1 cellular context compared by ENCODE assay signal in genomic region chr19:7629347-7630054, GRCh38.
A peak's percentile ranks its signal among the peaks of the same experiment; 100 is the strongest.
TF ChIP-seq lines count a peak whose summit lies in the region.

A gene with protein sequence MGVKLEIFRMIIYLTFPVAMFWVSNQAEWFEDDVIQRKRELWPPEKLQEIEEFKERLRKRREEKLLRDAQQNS (plus strand): TSS chr19:7629793. CDS start chr19:7629834, 41 bp downstream.
TSS of gene XAB2 (minus strand) at chr19:7629545. CDS start at chr19:7629527, 18 bp downstream.

TF ChIP-seq in SK-N-SH, 30 proteins besides CTCF, POLR2A, EP300 and RAD21 (continued from another document):
- TF ChIP-seq, protein P1, sequence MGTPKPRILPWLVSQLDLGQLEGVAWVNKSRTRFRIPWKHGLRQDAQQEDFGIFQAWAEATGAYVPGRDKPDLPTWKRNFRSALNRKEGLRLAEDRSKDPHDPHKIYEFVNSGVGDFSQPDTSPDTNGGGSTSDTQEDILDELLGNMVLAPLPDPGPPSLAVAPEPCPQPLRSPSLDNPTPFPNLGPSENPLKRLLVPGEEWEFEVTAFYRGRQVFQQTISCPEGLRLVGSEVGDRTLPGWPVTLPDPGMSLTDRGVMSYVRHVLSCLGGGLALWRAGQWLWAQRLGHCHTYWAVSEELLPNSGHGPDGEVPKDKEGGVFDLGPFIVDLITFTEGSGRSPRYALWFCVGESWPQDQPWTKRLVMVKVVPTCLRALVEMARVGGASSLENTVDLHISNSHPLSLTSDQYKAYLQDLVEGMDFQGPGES (IDR thresholded peaks at IDR 0.05; ENCODE audit: low read depth, low read length) = peak; percentile 84
- TF ChIP-seq POLR2AphosphoS5 (IDR thresholded peaks at IDR 0.05; ENCODE audit: low read depth, low read length) (peak; percentile 83), RFX5 (IDR thresholded peaks at IDR 0.05; ENCODE audit: low read length) (0 out of 2 replicates have a peak, but pooled peaks have one; percentile 58), TCF12 (IDR thresholded peaks at IDR 0.05) (no peak), FOXJ3 (CRISPR knock-in tag; IDR thresholded peaks at IDR 0.05) (peak; percentile 74), MXI1 (IDR thresholded peaks at IDR 0.05; ENCODE audit: low read depth, low read length) (peak; percentile 81; the same call in 1 of the 2 replicates), MAX (IDR thresholded peaks at IDR 0.05; ENCODE audit: low read depth) (peak; percentile 68), SMC3 (IDR thresholded peaks at IDR 0.05; ENCODE audit: low read depth, low read length) (no peak), NRF1 (IDR thresholded peaks at IDR 0.05; ENCODE audit: low read depth, low read length) (no peak), GABPA (IDR thresholded peaks at IDR 0.05; ENCODE audit: low read depth) (peak; percentile 89), GATA2 (CRISPR knock-in tag; IDR thresholded peaks at IDR 0.05) (peak; percentile 45; the same call in 1 of the 2 replicates), FOXM1 (IDR thresholded peaks at IDR 0.05; ENCODE audit: low read depth) (no peak), YY1 (IDR thresholded peaks at IDR 0.05; ENCODE audit: low read depth) (peak; percentile 91)
